ENCODE assay signal across 8 cellular contexts in genomic region chr6:33424855-33425667, GRCh38. TPM values are rescaled to one million over a fixed set of nuclear protein-coding genes. Genes with fewer than 3 reads are reported as not detected.
A peak's percentile ranks its signal among the peaks of the same experiment; 100 is the strongest.
DNase-seq lines count a peak whose midpoint lies in the region; ATAC-seq, FAIRE-seq and TF ChIP-seq lines count a peak whose summit lies in the region.

No MANE protein-coding gene starts in this region.

- peak overlapping the region; percentile 89 for H4K91ac ChIP-seq in IMR-90 (ENCODE audit: insufficient read depth, low read depth, low read length)

- TF ChIP-seq EP300 in A549 (IDR thresholded peaks at IDR 0.05): no peak

- peaks cover 26% of the 10 kb centered on the region for H3K9me1 ChIP-seq in IMR-90 (ENCODE audit: insufficient read depth, low read length)

- H3K27me3 Mint-ChIP-seq in central memory CD8-positive, alpha-beta T cell: no peaks in the 10 kb centered on the region

- DNase-seq in A549 (ENCODE audit: low read depth in 1 of 2, low spot score in 1 of 2): no peak
- DNase-seq in IMR-90: no peak
- no peak for DNase-seq in central memory CD8-positive, alpha-beta T cell (ENCODE audit: low spot score in 2 of 2)
- DNase-seq in HPDE6-E6E7 (ENCODE audit: extremely low spot score): no peak
- DNase-seq in T-helper 9 cell: no peak
- DNase-seq in GM19240 (ENCODE audit: insufficient read length, low spot score): no peak
- no peak for DNase-seq in NCI-H1417 (lab: John Stamatoyannopoulos, UW)

- H3K36me3 ChIP-seq in IMR-90 (ENCODE audit: control insufficient read depth, insufficient read depth, low read length) (peaks cover 17% of the 10 kb centered on the region), mucosa of rectum (ENCODE audit: control insufficient read depth in 2 of 2, insufficient read depth in 2 of 2, low read length in 2 of 2) (no peaks in the 10 kb centered on the region)

- intact Hi-C loops in IMR-90 (cut with micrococcal nuclease): loop anchor here (1.0 kb wide), 1 partner anchor 34 kb away; the partner anchor contains the start of gene KIFC1

- H4K8ac ChIP-seq in IMR-90 (ENCODE audit: low read depth in 2 of 2, low read length in 2 of 2): peak overlapping the region; percentile 94 to 99

- peak overlapping the region; percentile 95 for H2AK5ac ChIP-seq in IMR-90 (ENCODE audit: low read depth, low read length)

- H2BK5ac ChIP-seq in IMR-90 (ENCODE audit: low read depth, low read length, poor library complexity, severe bottlenecking): peak overlapping the region; percentile 93

- peak overlapping the region; percentile 99 for H2AK9ac ChIP-seq in IMR-90 (replicated peaks; ENCODE audit: low read depth, low read length, poor library complexity)

- TF ChIP-seq POLR2A in A549 (IDR thresholded peaks at IDR 0.05; ENCODE audit: low read length): no peak
- TF ChIP-seq POLR2A in IMR-90 (IDR thresholded peaks at IDR 0.05; ENCODE audit: low read depth, low read length): no peak

- TF ChIP-seq CTCF in A549 (IDR thresholded peaks at IDR 0.05) (no peak), IMR-90 (conservative IDR thresholded peaks at IDR 0.05; ENCODE audit: low read depth, low read length) (no peak)

- H3K79me1 ChIP-seq in IMR-90 (ENCODE audit: low read depth in 1 of 2, low read length in 2 of 2): peaks cover 23 to 90% of the 10 kb centered on the region in 2 experiments

- WGBS in A549 (ENCODE audit: missing lambda C conversion rate): 36% methylated on average over 12 of the region's 12 CpGs
- 11% methylated on average over 8 of the region's 12 CpGs; no CpG with 5 or more reads in 1 of the 2 experiments for WGBS in IMR-90 (ENCODE audit: extremely low coverage in 2 of 2, insufficient read length in 1 of 2), 2 experiments

- H3K4me1 Mint-ChIP-seq in central memory CD8-positive, alpha-beta T cell: peaks cover 58% of the 10 kb centered on the region

- peak overlapping the region; percentile 79 for H3K4me3 Mint-ChIP-seq in central memory CD8-positive, alpha-beta T cell

- H3K56ac ChIP-seq in IMR-90 (ENCODE audit: extremely low read depth, insufficient read depth, low read length): peak overlapping the region; percentile 96

- FAIRE-seq in A549 (lab: Jason Lieb, UNC): no peak

- H3K4me2 ChIP-seq in A549 (peak overlapping the region; percentile 90), IMR-90 (ENCODE audit: low read depth, low read length) (peak overlapping the region; percentile 86)

- peak overlapping the region; percentile 45 for H4K5ac ChIP-seq in IMR-90 (ENCODE audit: low read depth, low read length)

- H3K36me3 Mint-ChIP-seq in central memory CD8-positive, alpha-beta T cell (ENCODE audit: insufficient read depth): peaks cover 25% of the 10 kb centered on the region

- H3K9me3 Mint-ChIP-seq in central memory CD8-positive, alpha-beta T cell: no peaks in the 10 kb centered on the region

- H4K20me1 ChIP-seq in IMR-90 (ENCODE audit: insufficient read depth, low read length): peaks cover 22% of the 10 kb centered on the region

- H2AFZ ChIP-seq in IMR-90 (replicated peaks; ENCODE audit: low read length, poor library complexity): peak overlapping the region; percentile 86

- H2BK120ac ChIP-seq in IMR-90 (ENCODE audit: low read depth, low read length): peak overlapping the region; percentile 68

- in situ Hi-C loops in IMR-90 (cut with MboI; ENCODE audit: low sequenced_read_pairs): no loop called here

- no peak for ATAC-seq in A549
- no peak; the same call in 1 of the 2 replicates for ATAC-seq in IMR-90 (ENCODE audit: low read depth)
- ATAC-seq in central memory CD8-positive, alpha-beta T cell (replicated peaks; ENCODE audit: extremely low read depth, poor library complexity, severe bottlenecking): no peak

- no TSS peak for BruUV-seq in IMR-90 (replicated peaks; lab: Mats Ljungman, UMichigan)

- peaks cover 29% of the 10 kb centered on the region for H3K4me1 ChIP-seq in A549
- H3K4me1 ChIP-seq in IMR-90 (ENCODE audit: control insufficient read depth, insufficient read depth, low read length): peaks cover 31% of the 10 kb centered on the region
- peaks cover 25 to 29% of the 10 kb centered on the region in 2 donors for H3K4me1 ChIP-seq in mucosa of rectum (ENCODE audit: control insufficient read depth in 2 of 2, insufficient read depth in 2 of 2, low read length in 2 of 2)

- no peaks in the 10 kb centered on the region for H3K9me3 ChIP-seq in A549
- no peaks in the 10 kb centered on the region for H3K9me3 ChIP-seq in IMR-90 (ENCODE audit: control insufficient read depth, insufficient read depth, low read length)
- H3K9me3 ChIP-seq in mucosa of rectum (ENCODE audit: control insufficient read depth in 2 of 2, low read length in 2 of 2): no peaks in the 10 kb centered on the region

- H2BK20ac ChIP-seq in IMR-90 (ENCODE audit: low read depth, low read length): no peak overlapping the region

- peak overlapping the region; percentile 87 for H3K27ac Mint-ChIP-seq in central memory CD8-positive, alpha-beta T cell (ENCODE audit: low read depth)

- peak overlapping the region; percentile 66 for H3K23ac ChIP-seq in IMR-90 (ENCODE audit: low read depth, low read length)

- H3K14ac ChIP-seq in IMR-90 (replicated peaks; ENCODE audit: low read depth, low read length): peak overlapping the region; percentile 85

- H3K27me3 ChIP-seq in IMR-90 (ENCODE audit: control insufficient read depth, insufficient read depth, low read length) (no peaks in the 10 kb centered on the region), mucosa of rectum (ENCODE audit: control insufficient read depth in 2 of 2, insufficient read depth in 2 of 2, low read length in 2 of 2) (no peaks in the 10 kb centered on the region)

- no peak for TF ChIP-seq RAD21 in A549 (conservative IDR thresholded peaks at IDR 0.05 in 1 of 2, IDR thresholded peaks at IDR 0.05 in 1 of 2)
- no peak for TF ChIP-seq RAD21 in IMR-90 (IDR thresholded peaks at IDR 0.05; ENCODE audit: low read length)

- H2BK15ac ChIP-seq in IMR-90 (ENCODE audit: low read depth, low read length): no peak overlapping the region; the same call in 2 of the 3 replicates

- H3K4me3 ChIP-seq in A549: peak overlapping the region; percentile 69
- H3K4me3 ChIP-seq in IMR-90 (ENCODE audit: insufficient read depth, low read depth, low read length): peak overlapping the region; percentile 56
- peak overlapping the region; percentile 70 to 86 for H3K4me3 ChIP-seq in mucosa of rectum (ENCODE audit: low read length in 2 of 2)

- peak overlapping the region; percentile 38 for H3K18ac ChIP-seq in IMR-90 (ENCODE audit: low read depth, low read length)

- H3K27ac ChIP-seq in A549: peak overlapping the region; percentile 89 to 98
- H3K27ac ChIP-seq in IMR-90 (ENCODE audit: insufficient read depth, low read length): peak overlapping the region; percentile 91
- H3K27ac ChIP-seq in mucosa of rectum (ENCODE audit: low read depth in 2 of 2, low read length in 2 of 2): peak overlapping the region; percentile 89 to 92

- CTCF ChIA-PET in A549 (lab: Yijun Ruan, JAX): interaction anchor here (0.6 to 2.7 kb wide), 25 partner anchors 8 to 154 kb away, joined by 3 to 24 read pairs (median 5); partner anchors contain the start of genes B3GALT4, CUTA and ZBTB9
- CTCF ChIA-PET in IMR-90 (lab: Yijun Ruan, JAX): interaction anchor here (1.1 to 1.4 kb wide), 2 partner anchors 11 to 25 kb away, joined by 3 read pairs; no protein-coding TSS in a partner anchor

- POLR2A ChIA-PET in A549 (lab: Yijun Ruan, JAX) (interaction anchor here (1.0 to 1.6 kb wide), 6 partner anchors 15 to 146 kb away, joined by 3 to 11 read pairs (median 6); partner anchors contain the start of genes PHF1, RGL2, ZBTB22 and ZBTB9), IMR-90 (lab: Charles Lee; ENCODE audit: unreplicated experiment) (no interaction called here)

- dilution Hi-C loops in IMR-90 (cut with HindIII; ENCODE audit: low sequenced_read_pairs, unreplicated experiment): no loop called here

- peak overlapping the region; percentile 79 for H3K4ac ChIP-seq in IMR-90 (ENCODE audit: low read depth, low read length)

- peak overlapping the region; percentile 89 for H3K9ac ChIP-seq in IMR-90 (ENCODE audit: low read depth, low read length)
- H3K9ac ChIP-seq in mucosa of rectum (ENCODE audit: low read depth in 1 of 2, low read length in 2 of 2): peak overlapping the region; percentile 80 to 91

RNA-seq across cellular contexts. Expression of gene SYNGAP1, which starts 5.2 kb away (rescaled TPM):
- 2.2 and 3.6 TPM in 2 replicates for polyA plus RNA-seq in A549 (2011; rRNA removed)
- 3.3 and 4.1 TPM in 2 replicates for polyA plus RNA-seq in A549 (2012; cell fraction: cytosol; rRNA removed)
- 15.8 and 16.4 TPM in 2 replicates for polyA plus RNA-seq in A549 (2012; cell fraction: nucleus; rRNA removed)
- polyA plus RNA-seq in A549 (2017; fragmentation: RNase III; extraction: RNeasy Plus Mini Kit Qiagen cat#74134 plus additional on column Dnase treatment): 6.9 to 10.8 TPM (median 9.2 TPM) in 3 replicates
- 1.5 and 2.3 TPM in 2 replicates for polyA minus RNA-seq in A549 (2011; rRNA and poly(A)+ RNA removed)
- total RNA-seq in IMR-90 (2012; rRNA removed): 1.4 TPM in 2 replicates
- polyA plus RNA-seq in IMR-90 (2012; rRNA removed): 15.3 and 17.0 TPM in 2 replicates
- polyA plus RNA-seq in IMR-90 (2012; cell fraction: cytosol; rRNA removed): 5.6 and 6.5 TPM in 2 replicates
- 70.0 and 83.5 TPM in 2 replicates for polyA plus RNA-seq in IMR-90 (2012; cell fraction: nucleus; rRNA removed; ENCODE audit: low replicate concordance)

RNA-seq across cellular contexts. Expression of gene CUTA, which starts 7.2 kb away (rescaled TPM):
- polyA plus RNA-seq in A549 (2011; rRNA removed) (98.9 and 106 TPM in 2 replicates), A549 (2017; fragmentation: RNase III; extraction: RNeasy Plus Mini Kit Qiagen cat#74134 plus additional on column Dnase treatment) (171 to 175 TPM (median 172 TPM) in 3 replicates), IMR-90 (2012; rRNA removed) (427 and 483 TPM in 2 replicates)
- 203 and 209 TPM in 2 replicates for polyA plus RNA-seq in A549 (2012; cell fraction: cytosol; rRNA removed)
- polyA plus RNA-seq in A549 (2012; cell fraction: nucleus; rRNA removed): 194 and 236 TPM in 2 replicates
- 52.4 and 69.0 TPM in 2 replicates for polyA minus RNA-seq in A549 (2011; rRNA and poly(A)+ RNA removed)
- total RNA-seq in IMR-90 (2012; rRNA removed): 122 and 136 TPM in 2 replicates
- polyA plus RNA-seq in IMR-90 (2012; cell fraction: cytosol; rRNA removed): 545 and 1,404 TPM in 2 replicates
- polyA plus RNA-seq in IMR-90 (2012; cell fraction: nucleus; rRNA removed; ENCODE audit: low replicate concordance): 266 and 336 TPM in 2 replicates

RNA-seq across cellular contexts. Expression of gene PHF1, which starts 14.2 kb away (rescaled TPM):
- polyA plus RNA-seq in A549 (2011; rRNA removed): 14.0 and 21.2 TPM in 2 replicates
- polyA plus RNA-seq in A549 (2012; cell fraction: cytosol; rRNA removed): 16.8 and 18.5 TPM in 2 replicates
- polyA plus RNA-seq in A549 (2012; cell fraction: nucleus; rRNA removed): 69.5 and 80.6 TPM in 2 replicates
- polyA plus RNA-seq in A549 (2017; fragmentation: RNase III; extraction: RNeasy Plus Mini Kit Qiagen cat#74134 plus additional on column Dnase treatment): 16.6 to 21.6 TPM (median 21.4 TPM) in 3 replicates
- 10.6 and 13.2 TPM in 2 replicates for polyA minus RNA-seq in A549 (2011; rRNA and poly(A)+ RNA removed)
- 9.0 and 12.2 TPM in 2 replicates for total RNA-seq in IMR-90 (2012; rRNA removed)
- polyA plus RNA-seq in IMR-90 (2012; rRNA removed): 47.2 and 50.8 TPM in 2 replicates
- polyA plus RNA-seq in IMR-90 (2012; cell fraction: cytosol; rRNA removed): 36.6 and 48.3 TPM in 2 replicates
- 270 and 345 TPM in 2 replicates for polyA plus RNA-seq in IMR-90 (2012; cell fraction: nucleus; rRNA removed; ENCODE audit: low replicate concordance)

RNA-seq across cellular contexts. Expression of gene ZBTB9, which starts 29.3 kb away (rescaled TPM):
- polyA plus RNA-seq in A549 (2011; rRNA removed) (6.9 and 9.5 TPM in 2 replicates), A549 (2017; fragmentation: RNase III; extraction: RNeasy Plus Mini Kit Qiagen cat#74134 plus additional on column Dnase treatment) (9.1 to 9.9 TPM (median 9.5 TPM) in 3 replicates), IMR-90 (2012; rRNA removed) (4.7 and 5.9 TPM in 2 replicates)
- polyA plus RNA-seq in A549 (2012; cell fraction: cytosol; rRNA removed): 3.2 and 4.1 TPM in 2 replicates
- polyA plus RNA-seq in A549 (2012; cell fraction: nucleus; rRNA removed): 7.9 and 9.2 TPM in 2 replicates
- polyA minus RNA-seq in A549 (2011; rRNA and poly(A)+ RNA removed): 13.9 and 18.0 TPM in 2 replicates
- 5.4 and 5.6 TPM in 2 replicates for total RNA-seq in IMR-90 (2012; rRNA removed)
- polyA plus RNA-seq in IMR-90 (2012; cell fraction: cytosol; rRNA removed): 1.8 and 2.2 TPM in 2 replicates
- 17.5 TPM in 2 replicates for polyA plus RNA-seq in IMR-90 (2012; cell fraction: nucleus; rRNA removed; ENCODE audit: low replicate concordance)

RNA-seq across cellular contexts. Expression of gene KIFC1, which starts 33.4 kb away (rescaled TPM):
- polyA plus RNA-seq in A549 (2011; rRNA removed): 23.0 and 23.9 TPM in 2 replicates
- polyA plus RNA-seq in A549 (2012; cell fraction: cytosol; rRNA removed): 46.2 and 51.0 TPM in 2 replicates
- polyA plus RNA-seq in A549 (2012; cell fraction: nucleus; rRNA removed): 75.5 and 83.0 TPM in 2 replicates
- polyA plus RNA-seq in A549 (2017; fragmentation: RNase III; extraction: RNeasy Plus Mini Kit Qiagen cat#74134 plus additional on column Dnase treatment): 29.1 to 33.7 TPM (median 30.5 TPM) in 3 replicates
- 33.4 TPM in 2 replicates for polyA minus RNA-seq in A549 (2011; rRNA and poly(A)+ RNA removed)
- 33.9 and 35.3 TPM in 2 replicates for total RNA-seq in IMR-90 (2012; rRNA removed)
- polyA plus RNA-seq in IMR-90 (2012; rRNA removed): 40.6 and 41.9 TPM in 2 replicates
- 20.3 and 20.6 TPM in 2 replicates for polyA plus RNA-seq in IMR-90 (2012; cell fraction: cytosol; rRNA removed)
- polyA plus RNA-seq in IMR-90 (2012; cell fraction: nucleus; rRNA removed; ENCODE audit: low replicate concordance): 33.6 and 50.3 TPM in 2 replicates
